33 cellular contexts compared by ENCODE assay signal in the genomic region with DNA sequence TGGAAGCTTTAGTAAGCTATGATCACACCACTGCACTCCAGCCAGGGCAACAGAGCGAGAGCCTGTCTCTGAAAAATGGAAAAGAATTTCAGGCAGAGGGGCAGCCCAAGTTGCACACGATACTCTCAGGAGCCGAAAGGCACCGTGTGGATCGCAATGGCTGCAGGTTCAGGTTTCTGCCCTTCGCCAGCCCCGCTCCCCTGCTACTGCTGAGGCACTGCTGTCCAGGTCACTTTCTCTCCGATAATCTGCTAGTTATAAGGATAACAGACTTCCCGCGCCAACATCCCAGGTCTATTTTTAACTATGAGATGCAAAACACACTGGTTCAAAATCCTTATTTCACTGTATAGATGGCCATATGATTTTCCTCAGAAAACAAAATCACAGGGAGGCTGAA. TPM values are rescaled to one million over a fixed set of nuclear protein-coding genes. Genes with fewer than 3 reads are reported as not detected.
"Had no signal": no experiment of that assay in that cellular context is flagged by ENCODE, and none has a peak within 500 bp of the region (broad histone marks: within the 10 kb centered on the region; RNA-seq: fewer than 3 reads in every experiment).

No MANE protein-coding gene starts in this region.

- H3K9me3 ChIP-seq: ascending aorta, breast epithelium, gastrocnemius medialis had no signal

- H3K36me3 ChIP-seq: breast epithelium, cardiac muscle cell, WERI-Rb-1 had no signal

- H3K9me3 Mint-ChIP-seq: activated B cell treated with CpG ODN at 0.5 μM for 24 hours; activated naive CD4-positive, alpha-beta T cell treated with anti-CD3 and anti-CD28 coated beads, Interleukin-2, amount 10 ng/mL, durations not matched to agents 7 days and 5 days; activated naive CD4-positive, alpha-beta T cell treated with anti-CD3 and anti-CD28 coated beads, Interleukin-2, amount 50 U/mL, for 72 hours; activated naive CD8-positive, alpha-beta T cell treated with anti-CD3 and anti-CD28 coated beads, Interleukin-2, amount 10 ng/mL, durations not matched to agents 7 days and 5 days; activated T-cell treated with anti-CD3 and anti-CD28 coated beads, Interleukin-2, amount 50 U/mL, for 24 hours; activated T-cell treated with anti-CD3 and anti-CD28 coated beads, Interleukin-2, amount 50 U/mL, for 72 hours; brain; central memory CD8-positive, alpha-beta T cell; dendritic cell treated with granulocyte-macrophage colony-stimulating factor and Interleukin-4, amounts not matched to agents 40 ng/mL and 50 ng/mL, for 4 days; endodermal cell; T-helper 2 cell treated with Interferon-gamma antibody and Interleukin-4, amounts not matched to agents 5 μg/mL and 100 μg/mL, for 36 hours had no signal

- DNase-seq: activated B cell treated with CpG ODN at 0.5 μM for 24 hours; activated CD4-positive, alpha-beta T cell treated with anti-CD3 and anti-CD28 coated beads for 48 hours; activated CD4-positive, alpha-beta T cell treated with anti-CD3 and anti-CD28 coated beads, Interleukin-2, amount 50 U/mL, for 1 hour; activated CD4-positive, alpha-beta T cell treated with anti-CD3 and anti-CD28 coated beads, Interleukin-2, amount 50 U/mL, for 48 hours; activated CD8-positive, alpha-beta memory T cell treated with anti-CD3 and anti-CD28 coated beads, Interleukin-2, amount 50 U/mL, for 48 hours; activated CD8-positive, alpha-beta T cell treated with anti-CD3 and anti-CD28 coated beads, Interleukin-2, amount 10 ng/mL, durations not matched to agents 7 days and 5 days; activated gamma-delta T cell; activated naive CD4-positive, alpha-beta T cell; activated naive CD4-positive, alpha-beta T cell treated with anti-CD3 and anti-CD28 coated beads, Interleukin-2, amount 10 ng/mL, durations not matched to agents 7 days and 5 days; activated naive CD8-positive, alpha-beta T cell treated with anti-CD3 and anti-CD28 coated beads, Interleukin-2, amount 10 ng/mL, durations not matched to agents 7 days and 5 days; activated T-cell treated with anti-CD3 and anti-CD28 coated beads for 4 hours; activated T-cell treated with anti-CD3 and anti-CD28 coated beads, Interleukin-2, amount 50 U/mL, for 24 hours; activated T-cell treated with anti-CD3 and anti-CD28 coated beads, Interleukin-2, amount 50 U/mL, for 72 hours; dorsolateral prefrontal cortex; effector memory CD4-positive, alpha-beta T cell; foreskin keratinocyte; gastrocnemius medialis; T-helper 1 cell; T-helper 17 cell; T1000 had no signal

- ATAC-seq: activated CD4-positive, CD25-positive, alpha-beta regulatory T cell treated with anti-CD3 and anti-CD28 coated beads, Interleukin-2, amount 50 U/mL, for 24 hours; activated CD8-positive, alpha-beta T cell treated with anti-CD3 and anti-CD28 coated beads, Interleukin-2, amount 10 ng/mL, durations not matched to agents 7 days and 5 days; activated naive CD4-positive, alpha-beta T cell treated with anti-CD3 and anti-CD28 coated beads, Interleukin-2, amount 50 U/mL, for 72 hours; activated T-cell treated with anti-CD3 and anti-CD28 coated beads, Interleukin-2, amount 50 U/mL, for 72 hours; esophagus mucosa; foreskin keratinocyte; gastrocnemius medialis; T-helper 17 cell had no signal

- H3K27me3 Mint-ChIP-seq: brain; dendritic cell treated with granulocyte-macrophage colony-stimulating factor and Interleukin-4, amounts not matched to agents 40 ng/mL and 50 ng/mL, for 4 days had no signal

- H3K4me1 Mint-ChIP-seq: activated B cell treated with CpG ODN at 0.5 μM for 24 hours; activated naive CD4-positive, alpha-beta T cell treated with anti-CD3 and anti-CD28 coated beads, Interleukin-2, amount 10 ng/mL, durations not matched to agents 7 days and 5 days; activated naive CD8-positive, alpha-beta T cell treated with anti-CD3 and anti-CD28 coated beads, Interleukin-2, amount 10 ng/mL, durations not matched to agents 7 days and 5 days; brain; central memory CD8-positive, alpha-beta T cell; T-helper 17 cell had no signal

- H3K36me3 Mint-ChIP-seq: activated naive CD4-positive, alpha-beta T cell treated with anti-CD3 and anti-CD28 coated beads, Interleukin-2, amount 10 ng/mL, durations not matched to agents 7 days and 5 days; activated naive CD4-positive, alpha-beta T cell treated with anti-CD3 and anti-CD28 coated beads, Interleukin-2, amount 50 U/mL, for 72 hours; activated naive CD8-positive, alpha-beta T cell treated with anti-CD3 and anti-CD28 coated beads, Interleukin-2, amount 10 ng/mL, durations not matched to agents 7 days and 5 days had no signal

- H3K4me3 Mint-ChIP-seq: activated B cell treated with CpG ODN at 0.5 μM for 24 hours; activated CD8-positive, alpha-beta T cell treated with anti-CD3 and anti-CD28 coated beads, Interleukin-2, amount 10 ng/mL, durations not matched to agents 7 days and 5 days; activated naive CD4-positive, alpha-beta T cell treated with anti-CD3 and anti-CD28 coated beads, Interleukin-2, amount 10 ng/mL, durations not matched to agents 7 days and 5 days; activated naive CD8-positive, alpha-beta T cell treated with anti-CD3 and anti-CD28 coated beads, Interleukin-2, amount 10 ng/mL, durations not matched to agents 7 days and 5 days; activated T-cell treated with anti-CD3 and anti-CD28 coated beads, Interleukin-2, amount 50 U/mL, for 24 hours; activated T-cell treated with anti-CD3 and anti-CD28 coated beads, Interleukin-2, amount 50 U/mL, for 72 hours; brain; central memory CD8-positive, alpha-beta T cell; dendritic cell treated with granulocyte-macrophage colony-stimulating factor and Interleukin-4, amounts not matched to agents 40 ng/mL and 50 ng/mL, for 4 days; endodermal cell; T-helper 17 cell; T-helper 2 cell treated with Interferon-gamma antibody and Interleukin-4, amounts not matched to agents 5 μg/mL and 100 μg/mL, for 36 hours had no signal

- H3K27ac ChIP-seq: ascending aorta, breast epithelium, cardiac muscle cell, coronary artery, dorsolateral prefrontal cortex, foreskin keratinocyte, gastrocnemius medialis, WERI-Rb-1 had no signal

- H3K4me1 ChIP-seq: ascending aorta, breast epithelium, foreskin keratinocyte, gastrocnemius medialis had no signal

- H3K4me3 ChIP-seq: ascending aorta, breast epithelium, cardiac muscle cell, coronary artery, dorsolateral prefrontal cortex, gastrocnemius medialis had no signal

- H3K27ac Mint-ChIP-seq: activated B cell treated with CpG ODN at 0.5 μM for 24 hours; activated CD8-positive, alpha-beta T cell treated with anti-CD3 and anti-CD28 coated beads, Interleukin-2, amount 10 ng/mL, durations not matched to agents 7 days and 5 days; activated naive CD4-positive, alpha-beta T cell treated with anti-CD3 and anti-CD28 coated beads, Interleukin-2, amount 10 ng/mL, durations not matched to agents 7 days and 5 days; activated naive CD4-positive, alpha-beta T cell treated with anti-CD3 and anti-CD28 coated beads, Interleukin-2, amount 50 U/mL, for 72 hours; activated naive CD8-positive, alpha-beta T cell treated with anti-CD3 and anti-CD28 coated beads, Interleukin-2, amount 10 ng/mL, durations not matched to agents 7 days and 5 days; activated T-cell treated with anti-CD3 and anti-CD28 coated beads, Interleukin-2, amount 50 U/mL, for 24 hours; activated T-cell treated with anti-CD3 and anti-CD28 coated beads, Interleukin-2, amount 50 U/mL, for 72 hours; brain; dendritic cell treated with granulocyte-macrophage colony-stimulating factor and Interleukin-4, amounts not matched to agents 40 ng/mL and 50 ng/mL, for 4 days; endodermal cell; T-helper 17 cell; T-helper 2 cell treated with Interferon-gamma antibody and Interleukin-4, amounts not matched to agents 5 μg/mL and 100 μg/mL, for 36 hours had no signal

- H3K27me3 ChIP-seq: ascending aorta, breast epithelium, cardiac muscle cell, dorsolateral prefrontal cortex, foreskin keratinocyte, gastrocnemius medialis had no signal

RNA-seq across cellular contexts. Expression of a gene that starts 11.1 kb away (rescaled TPM):
- total RNA-seq: activated B cell treated with CpG ODN at 0.5 μM for 24 hours; activated CD8-positive, alpha-beta T cell treated with anti-CD3 and anti-CD28 coated beads, Interleukin-2, amount 10 ng/mL, durations not matched to agents 7 days and 5 days; activated naive CD4-positive, alpha-beta T cell treated with anti-CD3 and anti-CD28 coated beads, Interleukin-2, amount 50 U/mL, for 72 hours; activated naive CD8-positive, alpha-beta T cell treated with anti-CD3 and anti-CD28 coated beads, Interleukin-2, amount 10 ng/mL, durations not matched to agents 7 days and 5 days had no signal
